Comparison of ENCODE assay signal across 8 cellular contexts in genomic region chr7:120725376-120726039, GRCh38.
DNase-seq lines count a peak whose midpoint lies in the region; ATAC-seq, FAIRE-seq and TF ChIP-seq lines count a peak whose summit lies in the region.

No MANE protein-coding gene starts in this region.

- H3K4me3 ChIP-seq in A549 (no peak overlapping the region), astrocyte of the cerebellum (ENCODE audit: low read depth, low read length) (no peak overlapping the region), HepG2 (replicated peaks in 1 of 3; ENCODE audit: insufficient read depth in 1 of 3, low read depth in 2 of 3, low read length in 3 of 3) (no peak overlapping the region), suprapubic skin (no peak overlapping the region)

- no peaks in the 10 kb centered on the region for H3K4me1 ChIP-seq in A549
- no peaks in the 10 kb centered on the region for H3K4me1 ChIP-seq in HepG2 (ENCODE audit: insufficient read depth, low read length)
- no peaks in the 10 kb centered on the region for H3K4me1 ChIP-seq in suprapubic skin

- TF ChIP-seq POLR2A in A549 (IDR thresholded peaks at IDR 0.05; ENCODE audit: low read length), result no peak
- TF ChIP-seq POLR2A in HepG2 (IDR thresholded peaks at IDR 0.05; ENCODE audit: insufficient read depth in 1 of 2, low read depth in 2 of 2, low read length in 2 of 2), result no peak
- no peak for TF ChIP-seq POLR2A in suprapubic skin (IDR thresholded peaks at IDR 0.05)

- H3K4me2 ChIP-seq in A549, result peak overlapping the region; percentile 35; the same call in 2 of the 3 replicates
- H3K4me2 ChIP-seq in HepG2 (ENCODE audit: low read depth, low read length), result no peak overlapping the region

- BruUV-seq in HepG2 (replicated peaks; lab: Mats Ljungman, UMichigan), result no TSS peak

- ATAC-seq in A549, result 0 out of 6 replicates have a peak, but pooled peaks of 1 of the 2 experiments have one; percentile 20
- ATAC-seq in GM18867 (IDR thresholded peaks at IDR 0.05; ENCODE audit: unreplicated experiment), result peak; percentile 64
- ATAC-seq in HepG2, result no peak
- ATAC-seq in GM21825 (IDR thresholded peaks at IDR 0.05; ENCODE audit: unreplicated experiment), result no peak

- TF ChIP-seq CTCF in A549 (IDR thresholded peaks at IDR 0.05) (peak; percentile 65), astrocyte of the cerebellum (IDR thresholded peaks at IDR 0.05; ENCODE audit: low read depth, low read length, missing control alignments) (peak; percentile 50), HepG2 (CRISPR knock-in tag; IDR thresholded peaks at IDR 0.05) (peak; percentile 35), suprapubic skin (IDR thresholded peaks at IDR 0.05) (peak in 1 of 2 donors; percentile 49)

- H2AFZ ChIP-seq in HepG2 (ENCODE audit: low read length), result no peak overlapping the region

- TF ChIP-seq RAD21 in A549 (conservative IDR thresholded peaks at IDR 0.05 in 1 of 2, IDR thresholded peaks at IDR 0.05 in 1 of 2) (peak; percentile 53 to 61), HepG2 (CRISPR knock-in tag; IDR thresholded peaks at IDR 0.05) (no peak)

- TF ChIP-seq EP300 in A549 (IDR thresholded peaks at IDR 0.05) (no peak), HepG2 (IDR thresholded peaks at IDR 0.05; ENCODE audit: low read depth in 2 of 2, low read length in 2 of 2) (no peak), HepG2 (CRISPR knock-in tag; IDR thresholded peaks at IDR 0.05; ENCODE audit: borderline replicate concordance) (no peak), suprapubic skin (IDR thresholded peaks at IDR 0.05) (no peak)

- FAIRE-seq in A549 (lab: Jason Lieb, UNC) (no peak), HepG2 (lab: Jason Lieb, UNC) (peak; percentile 21)

- no peaks in the 10 kb centered on the region for H3K9me3 ChIP-seq in A549
- H3K9me3 ChIP-seq in HepG2 (ENCODE audit: low read length), result no peaks in the 10 kb centered on the region
- H3K9me3 ChIP-seq in suprapubic skin, result no peaks in the 10 kb centered on the region

- no peak overlapping the region for H3K9ac ChIP-seq in HepG2 (ENCODE audit: insufficient read depth, low read depth, low read length)

- in situ Hi-C loops in astrocyte of the cerebellum (cut with HindIII; ENCODE audit: low sequenced_read_pairs) (no loop called here), HepG2 (cut with HindIII; ENCODE audit: extremely low pct_ligation_motif_present, low pct_unique_long_range_greater_than_20kb) (no loop called here)

- no peaks in the 10 kb centered on the region for H3K27me3 ChIP-seq in HepG2 (ENCODE audit: control insufficient read depth in 1 of 2, insufficient read depth in 2 of 2, low read length in 2 of 2)
- no peaks in the 10 kb centered on the region for H3K27me3 ChIP-seq in suprapubic skin

- H3K79me2 ChIP-seq in HepG2 (ENCODE audit: insufficient read depth, low read length), result no peaks in the 10 kb centered on the region

- DNase-seq in A549 (ENCODE audit: low read depth in 1 of 2, low spot score in 1 of 2) (peak; percentile 4 to 23), NCI-H2171 treated with DMSO at 0.1 percent for 48 hours (lab: John Stamatoyannopoulos, UW) (peak; percentile 24), astrocyte of the cerebellum (ENCODE audit: low read depth) (peak; percentile 19), HepG2 (ENCODE audit: low spot score) (peak; percentile 16), NOMO-1 (lab: John Stamatoyannopoulos, UW; ENCODE audit: unreplicated experiment in 2 of 2) (no peak), suprapubic skin (ENCODE audit: low spot score in 2 of 2) (no peak)

- POLR2A ChIA-PET in A549 (lab: Yijun Ruan, JAX) (no interaction called here), HepG2 (lab: Yijun Ruan, JAX) (no interaction called here)

- WGBS in A549 (ENCODE audit: missing lambda C conversion rate), result 4% methylated on average over 10 of the region's 10 CpGs
- WGBS in HepG2 (ENCODE audit: low lambda C conversion rate), result 11% methylated on average over 10 of the region's 10 CpGs
- WGBS in suprapubic skin, result 38% methylated on average over 10 of the region's 10 CpGs

- no peaks in the 10 kb centered on the region for H3K36me3 ChIP-seq in HepG2 (replicated peaks in 1 of 2; ENCODE audit: control insufficient read depth in 1 of 2, insufficient read depth in 2 of 2, low read length in 2 of 2)
- no peaks in the 10 kb centered on the region for H3K36me3 ChIP-seq in suprapubic skin

- H3K27ac ChIP-seq in A549, result no peak overlapping the region
- no peak overlapping the region for H3K27ac ChIP-seq in HepG2 (ENCODE audit: extremely low read length, insufficient read depth, low read length)
- no peak overlapping the region for H3K27ac ChIP-seq in suprapubic skin

- H4K20me1 ChIP-seq in HepG2 (ENCODE audit: insufficient read depth, low read length), result no peaks in the 10 kb centered on the region

- intact Hi-C loops in HepG2 (cut with micrococcal nuclease; ENCODE audit: unreplicated experiment), result loop anchor here (5.0 kb wide), 1 partner anchor 788 kb away; no protein-coding TSS in a partner anchor

- CTCF ChIA-PET in A549 (lab: Yijun Ruan, JAX) (interaction anchor here (0.7 to 1.3 kb wide), 6 partner anchors 9 to 35 kb away, joined by 3 read pairs; no protein-coding TSS in a partner anchor), HepG2 (lab: Yijun Ruan, JAX; ENCODE audit: low intra/inter-chr PET ratio, low total read pairs) (no interaction called here)

TF ChIP-seq in A549, 52 proteins besides CTCF, POLR2A, EP300 and RAD21:
- no peak for TF ChIP-seq TFCP2L1 (CRISPR knock-in tag; IDR thresholded peaks at IDR 0.05)
- TF ChIP-seq HMGXB4 (CRISPR knock-in tag; IDR thresholded peaks at IDR 0.05; ENCODE audit: borderline replicate concordance), result no peak
- TF ChIP-seq SMC3 (IDR thresholded peaks at IDR 0.05), result peak; percentile 49; the same call in 2 of the 3 replicates
- TF ChIP-seq JUNB (IDR thresholded peaks at IDR 0.05), result no peak
- TF ChIP-seq CHD2 (IDR thresholded peaks at IDR 0.05; ENCODE audit: low read length, partially characterized antibody), result no peak
- TF ChIP-seq JUN (IDR thresholded peaks at IDR 0.05), result no peak
- no peak for TF ChIP-seq RFX5 (IDR thresholded peaks at IDR 0.05)
- no peak for TF ChIP-seq NFE2L2 (conservative IDR thresholded peaks at IDR 0.05; ENCODE audit: low read length)
TF ChIP-seq in A549: peak in this region for 1.

TF ChIP-seq in HepG2, 621 proteins besides CTCF, POLR2A, EP300 and RAD21:
- TF ChIP-seq STAG1 (CRISPR knock-in tag; IDR thresholded peaks at IDR 0.05) (peak; percentile 34), ZNF670 (CRISPR knock-in tag; IDR thresholded peaks at IDR 0.05; ENCODE audit: borderline replicate concordance) (no peak)

Comparison
In these comparisons a context has a peak if more than half of its experiments do, and no peak if none do; other contexts are left out.
1. DNase-seq: peak in A549 (2 of 2), NCI-H2171 treated with DMSO at 0.1 percent for 48 hours (single experiment), astrocyte of the cerebellum (single experiment) and HepG2 (single experiment); none in NOMO-1 (0 of 2) and suprapubic skin (0 of 2).
2. Of the 38 proteins assayed by ChIP-seq in both HepG2 and A549: peak only in HepG2: none; only in A549: RAD21 and SMC3; in both: CTCF; in neither: 35.